In genomic region chr16:79325211-79325610, GRCh38 we compare ENCODE assay signal across 33 cellular contexts.
"Had no signal": no experiment of that assay in that cellular context is flagged by ENCODE, and none has a peak within 500 bp of the region (broad histone marks: within the 10 kb centered on the region; RNA-seq: fewer than 3 reads in every experiment).

No MANE protein-coding gene starts in this region.

- H3K27ac Mint-ChIP-seq: activated B cell treated with CpG ODN at 0.5 μM for 24 hours; activated CD4-positive, alpha-beta memory T cell treated with anti-CD3 and anti-CD28 coated beads for 36 hours; activated CD8-positive, alpha-beta memory T cell treated with anti-CD3 and anti-CD28 coated beads, Interleukin-2, amount 10 ng/mL, durations not matched to agents 7 days and 5 days; activated CD8-positive, alpha-beta T cell treated with anti-CD3 and anti-CD28 coated beads, Interleukin-2, amount 10 ng/mL, durations not matched to agents 7 days and 5 days; activated naive CD4-positive, alpha-beta T cell treated with anti-CD3 and anti-CD28 coated beads, Interleukin-2, amount 50 U/mL, for 24 hours; activated naive CD8-positive, alpha-beta T cell treated with anti-CD3 and anti-CD28 coated beads, Interleukin-2, amount 10 ng/mL, durations not matched to agents 7 days and 5 days; activated T-cell treated with anti-CD3 and anti-CD28 coated beads, Interleukin-2, amount 50 U/mL, for 24 hours; activated T-helper 17 cell treated with anti-CD3 and anti-CD28 coated beads, Interleukin-2, amount 50 U/mL, for 72 hours; brain; T-helper 17 cell; T-helper 2 cell treated with Interferon-gamma antibody and Interleukin-4, amounts not matched to agents 5 μg/mL and 100 μg/mL, for 36 hours had no signal

- H3K36me3 Mint-ChIP-seq: activated CD4-positive, alpha-beta memory T cell treated with anti-CD3 and anti-CD28 coated beads for 36 hours; activated CD8-positive, alpha-beta memory T cell treated with anti-CD3 and anti-CD28 coated beads, Interleukin-2, amount 10 ng/mL, durations not matched to agents 7 days and 5 days; activated naive CD4-positive, alpha-beta T cell treated with anti-CD3 and anti-CD28 coated beads, Interleukin-2, amount 50 U/mL, for 24 hours; activated naive CD8-positive, alpha-beta T cell treated with anti-CD3 and anti-CD28 coated beads, Interleukin-2, amount 10 ng/mL, durations not matched to agents 7 days and 5 days; brain had no signal

- H3K4me1 Mint-ChIP-seq: activated naive CD8-positive, alpha-beta T cell treated with anti-CD3 and anti-CD28 coated beads, Interleukin-2, amount 10 ng/mL, durations not matched to agents 7 days and 5 days had no signal

- H3K27ac ChIP-seq: ascending aorta, breast epithelium, cardiac muscle cell, colonic mucosa, epithelial cell of prostate, esophagus squamous epithelium, gastroesophageal sphincter, heart right ventricle, hepatocyte, WERI-Rb-1 had no signal

- H3K27me3 ChIP-seq: ascending aorta, breast epithelium, cardiac muscle cell, colonic mucosa, hepatocyte had no signal

- ATAC-seq: activated CD4-positive, CD25-positive, alpha-beta regulatory T cell treated with anti-CD3 and anti-CD28 coated beads, Interleukin-2, amount 50 U/mL, for 24 hours; activated CD8-positive, alpha-beta memory T cell treated with anti-CD3 and anti-CD28 coated beads, Interleukin-2, amount 10 ng/mL, durations not matched to agents 7 days and 5 days; activated CD8-positive, alpha-beta T cell treated with anti-CD3 and anti-CD28 coated beads, Interleukin-2, amount 10 ng/mL, durations not matched to agents 7 days and 5 days; activated T-helper 17 cell treated with anti-CD3 and anti-CD28 coated beads, Interleukin-2, amount 50 U/mL, for 72 hours; gastroesophageal sphincter; heart right ventricle; T-helper 17 cell had no signal

- H3K27me3 Mint-ChIP-seq: activated T-helper 17 cell treated with anti-CD3 and anti-CD28 coated beads, Interleukin-2, amount 50 U/mL, for 72 hours had no signal

- DNase-seq: activated B cell treated with CpG ODN at 0.5 μM for 24 hours; activated CD4-positive, alpha-beta memory T cell treated with anti-CD3 and anti-CD28 coated beads for 36 hours; activated CD4-positive, alpha-beta T cell treated with anti-CD3 and anti-CD28 coated beads, Interleukin-2, amount 50 U/mL, for 1 hour; activated CD8-positive, alpha-beta memory T cell treated with anti-CD3 and anti-CD28 coated beads, Interleukin-2, amount 10 ng/mL, durations not matched to agents 7 days and 5 days; activated CD8-positive, alpha-beta memory T cell treated with anti-CD3 and anti-CD28 coated beads, Interleukin-2, amount 50 U/mL, for 4 hours; activated CD8-positive, alpha-beta T cell treated with anti-CD3 and anti-CD28 coated beads, Interleukin-2, amount 10 ng/mL, durations not matched to agents 7 days and 5 days; activated effector memory CD4-positive, alpha-beta T cell treated with Interleukin-2 at 50 U/mL for 16 hours; activated gamma-delta T cell treated with Interleukin-2 at 50 U/mL for 16 hours; activated naive CD4-positive, alpha-beta T cell treated with Interleukin-2 at 50 U/mL for 16 hours; activated naive CD8-positive, alpha-beta T cell treated with anti-CD3 and anti-CD28 coated beads, Interleukin-2, amount 10 ng/mL, durations not matched to agents 7 days and 5 days; activated T-cell treated with anti-CD3 and anti-CD28 coated beads, Interleukin-2, amount 50 U/mL, for 24 hours; central memory CD4-positive, alpha-beta T cell; cerebellar nuclear complex; colonic mucosa; effector CD8-positive, alpha-beta T cell; esophagus squamous epithelium; foreskin melanocyte; heart right ventricle; T-helper 1 cell; T-helper 17 cell; T1000; WERI-Rb-1 had no signal

- H3K4me1 ChIP-seq: breast epithelium, colonic mucosa had no signal

- H3K36me3 ChIP-seq: ascending aorta, breast epithelium, cardiac muscle cell, colonic mucosa, esophagus squamous epithelium, gastroesophageal sphincter, heart right ventricle, WERI-Rb-1 had no signal

- H3K9me3 Mint-ChIP-seq: activated B cell treated with CpG ODN at 0.5 μM for 24 hours; activated CD4-positive, alpha-beta memory T cell treated with anti-CD3 and anti-CD28 coated beads for 36 hours; activated naive CD4-positive, alpha-beta T cell treated with anti-CD3 and anti-CD28 coated beads, Interleukin-2, amount 50 U/mL, for 24 hours; activated naive CD8-positive, alpha-beta T cell treated with anti-CD3 and anti-CD28 coated beads, Interleukin-2, amount 10 ng/mL, durations not matched to agents 7 days and 5 days; activated T-cell treated with anti-CD3 and anti-CD28 coated beads, Interleukin-2, amount 50 U/mL, for 24 hours; activated T-helper 17 cell treated with anti-CD3 and anti-CD28 coated beads, Interleukin-2, amount 50 U/mL, for 72 hours; T-helper 2 cell treated with Interferon-gamma antibody and Interleukin-4, amounts not matched to agents 5 μg/mL and 100 μg/mL, for 36 hours had no signal

- H3K79me2 ChIP-seq: hepatocyte had no signal

- H3K4me3 Mint-ChIP-seq: activated B cell treated with CpG ODN at 0.5 μM for 24 hours; activated CD4-positive, alpha-beta memory T cell treated with anti-CD3 and anti-CD28 coated beads for 36 hours; activated CD8-positive, alpha-beta memory T cell treated with anti-CD3 and anti-CD28 coated beads, Interleukin-2, amount 10 ng/mL, durations not matched to agents 7 days and 5 days; activated CD8-positive, alpha-beta T cell treated with anti-CD3 and anti-CD28 coated beads, Interleukin-2, amount 10 ng/mL, durations not matched to agents 7 days and 5 days; activated naive CD4-positive, alpha-beta T cell treated with anti-CD3 and anti-CD28 coated beads, Interleukin-2, amount 50 U/mL, for 24 hours; activated naive CD8-positive, alpha-beta T cell treated with anti-CD3 and anti-CD28 coated beads, Interleukin-2, amount 10 ng/mL, durations not matched to agents 7 days and 5 days; activated T-cell treated with anti-CD3 and anti-CD28 coated beads, Interleukin-2, amount 50 U/mL, for 24 hours; activated T-helper 17 cell treated with anti-CD3 and anti-CD28 coated beads, Interleukin-2, amount 50 U/mL, for 72 hours; brain; T-helper 17 cell; T-helper 2 cell treated with Interferon-gamma antibody and Interleukin-4, amounts not matched to agents 5 μg/mL and 100 μg/mL, for 36 hours had no signal

- H2AFZ ChIP-seq: hepatocyte had no signal

- H3K4me3 ChIP-seq: ascending aorta, breast epithelium, cardiac muscle cell, colonic mucosa, esophagus squamous epithelium, gastroesophageal sphincter, heart right ventricle, hepatocyte had no signal

- H3K9me3 ChIP-seq: ascending aorta, breast epithelium, colonic mucosa, esophagus squamous epithelium, gastroesophageal sphincter, heart right ventricle had no signal

- H3K4me2 ChIP-seq: hepatocyte had no signal
